Comparison of ENCODE assay signal across 15 cellular contexts in the genomic region with DNA sequence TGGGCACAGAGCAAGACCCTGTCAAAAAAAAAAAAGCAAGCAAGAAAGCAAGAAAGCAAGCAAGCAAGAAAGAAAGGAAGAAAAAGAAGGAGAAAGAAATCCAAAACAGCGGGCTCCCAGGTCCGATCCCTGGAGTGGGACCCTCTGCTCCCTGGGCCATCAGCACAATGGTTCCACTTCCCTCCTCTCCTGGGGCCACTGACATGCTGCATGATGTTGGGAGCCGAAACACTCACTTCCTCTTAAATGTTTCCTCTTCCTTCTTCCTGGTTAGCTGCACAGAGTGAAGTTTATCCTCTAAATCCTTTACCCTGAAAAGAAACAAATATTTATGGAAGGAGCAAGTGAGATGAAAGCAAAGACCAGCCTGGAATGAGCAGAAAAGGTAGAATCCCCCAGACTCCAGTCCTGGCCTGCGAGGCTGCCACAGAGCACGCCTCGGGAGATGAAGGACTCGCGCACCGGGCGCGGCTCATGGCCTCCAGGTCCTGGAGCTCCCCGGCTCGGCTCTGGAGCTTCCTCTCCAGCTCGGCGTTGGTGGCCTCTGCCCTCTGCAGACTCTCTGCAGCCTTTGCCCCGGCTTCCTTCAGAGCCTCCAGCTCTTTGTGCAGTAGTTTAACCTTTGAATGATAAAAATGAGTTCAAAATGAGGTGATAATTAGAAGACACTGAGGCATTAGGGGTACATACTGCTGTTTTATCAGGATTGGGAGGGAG. TPM values are rescaled to one million over a fixed set of nuclear protein-coding genes. Genes with fewer than 3 reads are reported as not detected.
DNase-seq lines count a peak whose midpoint lies in the region; ATAC-seq and TF ChIP-seq lines count a peak whose summit lies in the region.
"Had no signal": no experiment of that assay in that cellular context is flagged by ENCODE, and none has a peak within 500 bp of the region (broad histone marks: within the 10 kb centered on the region; RNA-seq: fewer than 3 reads in every experiment).

No MANE protein-coding gene starts in this region.

- no peaks in the 10 kb centered on the region for H3K27me3 ChIP-seq in BLaER1 treated with 17β-estradiol and CSF1 and Interleukin-3, amounts not matched to agents 10 nM and 100 nM
- H3K27me3 ChIP-seq: gastrocnemius medialis had no signal

- no peak for TF ChIP-seq CTCF in mucosa of descending colon (IDR thresholded peaks at IDR 0.05)

- no peak overlapping the region for H3K4me3 Mint-ChIP-seq in IgD-negative memory B cell
- peak overlapping the region; percentile 77 for H3K4me3 Mint-ChIP-seq in dendritic cell treated with granulocyte-macrophage colony-stimulating factor and Interleukin-4, amounts not matched to agents 40 ng/mL and 50 ng/mL, for 4 days
- H3K4me3 Mint-ChIP-seq: immature natural killer cell had no signal

- H3K4me1 Mint-ChIP-seq in IgD-negative memory B cell, result peaks cover 7 to 15% (median 8%) of the 10 kb centered on the region in 3 donors
- H3K4me1 Mint-ChIP-seq in dendritic cell treated with granulocyte-macrophage colony-stimulating factor and Interleukin-4, amounts not matched to agents 40 ng/mL and 50 ng/mL, for 4 days (ENCODE audit: low read depth), result peaks cover 25% of the 10 kb centered on the region

- H3K9me3 Mint-ChIP-seq in IgD-negative memory B cell, result no peaks in the 10 kb centered on the region
- H3K9me3 Mint-ChIP-seq in dendritic cell treated with granulocyte-macrophage colony-stimulating factor and Interleukin-4, amounts not matched to agents 40 ng/mL and 50 ng/mL, for 4 days, result no peaks in the 10 kb centered on the region
- H3K9me3 Mint-ChIP-seq: immature natural killer cell had no signal

- peak overlapping the region; percentile 44 to 84 (median 69) for H3K4me2 ChIP-seq in BLaER1 treated with 17β-estradiol and CSF1 and Interleukin-3, amounts not matched to agents 10 nM and 100 nM

- ATAC-seq in mucosa of descending colon (peak; percentile 91), HG03469 (IDR thresholded peaks at IDR 0.05; ENCODE audit: unreplicated experiment) (no peak), GM21526 (IDR thresholded peaks at IDR 0.05; ENCODE audit: low FRiP score, unreplicated experiment) (no peak)
- ATAC-seq: gastrocnemius medialis had no signal

- H4K20me1 ChIP-seq in BLaER1 treated with 17β-estradiol and CSF1 and Interleukin-3, amounts not matched to agents 10 nM and 100 nM, result no peaks in the 10 kb centered on the region; a peak in 1 of 22 replicates

- peak overlapping the region in 5 of 11 experiments; percentile 12 to 54 (median 46); a peak in 6 of 22 replicates for H3K9ac ChIP-seq in BLaER1 treated with 17β-estradiol and CSF1 and Interleukin-3, amounts not matched to agents 10 nM and 100 nM

- peak; percentile 76 to 81 (median 77) for DNase-seq in mucosa of descending colon
- DNase-seq in amniotic stem cell (lab: John Stamatoyannopoulos, UW), result no peak
- no peak for DNase-seq in NCI-H1694 treated with DMSO at 0.1 percent for 48 hours (lab: John Stamatoyannopoulos, UW)
- DNase-seq: activated CD4-positive, alpha-beta T cell treated with anti-CD3 and anti-CD28 coated beads for 4 hours; effector CD4-positive, alpha-beta T cell; gastrocnemius medialis; GOT3; immature natural killer cell; stimulated activated naive CD4-positive, alpha-beta T cell had no signal

- H3K27ac Mint-ChIP-seq in IgD-negative memory B cell, result peak overlapping the region in 2 of 3 donors; percentile 53 to 88
- peak overlapping the region; percentile 97 for H3K27ac Mint-ChIP-seq in dendritic cell treated with granulocyte-macrophage colony-stimulating factor and Interleukin-4, amounts not matched to agents 40 ng/mL and 50 ng/mL, for 4 days
- H3K27ac Mint-ChIP-seq: immature natural killer cell had no signal

- H3K36me3 ChIP-seq in BLaER1 treated with 17β-estradiol and CSF1 and Interleukin-3, amounts not matched to agents 10 nM and 100 nM, result peaks cover 21 to 75% (median 48%) of the 10 kb centered on the region in 11 experiments
- H3K36me3 ChIP-seq in mucosa of descending colon (ENCODE audit: low read depth), result no peaks in the 10 kb centered on the region

- peak overlapping the region in 2 of 10 experiments; percentile 33 to 38; a peak in 1 of 20 replicates for H3K4me3 ChIP-seq in BLaER1 treated with 17β-estradiol and CSF1 and Interleukin-3, amounts not matched to agents 10 nM and 100 nM
- no peak overlapping the region for H3K4me3 ChIP-seq in mucosa of descending colon
- H3K4me3 ChIP-seq: gastrocnemius medialis, SK-N-MC had no signal

- no peaks in the 10 kb centered on the region for H3K9me3 ChIP-seq in BLaER1 treated with 17β-estradiol and CSF1 and Interleukin-3, amounts not matched to agents 10 nM and 100 nM (replicated peaks in 1 of 11)
- H3K9me3 ChIP-seq in mucosa of descending colon, result no peaks in the 10 kb centered on the region
- H3K9me3 ChIP-seq: gastrocnemius medialis had no signal

- intact Hi-C loops in dendritic cell treated with granulocyte-macrophage colony-stimulating factor and Interleukin-4, amounts not matched to agents 40 ng/mL and 50 ng/mL, for 4 days (cut with micrococcal nuclease), result no loop called here
- intact Hi-C loops in mucosa of descending colon (cut with DNase I, micrococcal nuclease), result no loop called here

- H3K4me1 ChIP-seq in BLaER1 treated with 17β-estradiol and CSF1 and Interleukin-3, amounts not matched to agents 10 nM and 100 nM, result peaks cover 9 to 24% (median 18%) of the 10 kb centered on the region in 10 experiments
- H3K4me1 ChIP-seq in mucosa of descending colon (ENCODE audit: low read depth), result no peaks in the 10 kb centered on the region
- H3K4me1 ChIP-seq: gastrocnemius medialis had no signal

- peak overlapping the region in 10 of 11 experiments; percentile 39 to 75 (median 64); a peak in 18 of 22 replicates for H3K27ac ChIP-seq in BLaER1 treated with 17β-estradiol and CSF1 and Interleukin-3, amounts not matched to agents 10 nM and 100 nM
- H3K27ac ChIP-seq: gastrocnemius medialis, SK-N-MC had no signal

- peaks cover 8% of the 10 kb centered on the region for H3K36me3 Mint-ChIP-seq in IgD-negative memory B cell
- H3K36me3 Mint-ChIP-seq in dendritic cell treated with granulocyte-macrophage colony-stimulating factor and Interleukin-4, amounts not matched to agents 40 ng/mL and 50 ng/mL, for 4 days (ENCODE audit: low read depth), result peaks cover 44% of the 10 kb centered on the region

- no peaks in the 10 kb centered on the region for H3K27me3 Mint-ChIP-seq in IgD-negative memory B cell
- no peaks in the 10 kb centered on the region for H3K27me3 Mint-ChIP-seq in dendritic cell treated with granulocyte-macrophage colony-stimulating factor and Interleukin-4, amounts not matched to agents 40 ng/mL and 50 ng/mL, for 4 days

RNA-seq across cellular contexts. Expression of gene CCDC57, which starts 19.0 kb away (rescaled TPM):
- 34.1 TPM for polyA plus RNA-seq in IgD-negative memory B cell
- 10 to 100 TPM; 41.3 to 46.3 (median 45.4) TPM for total RNA-seq in mucosa of descending colon

RNA-seq across cellular contexts. Expression of gene SLC16A3, which starts 35.2 kb away (rescaled TPM):
- 3.7 TPM for polyA plus RNA-seq in IgD-negative memory B cell
- total RNA-seq in mucosa of descending colon, result 100 to 1,000 TPM in 2 of 3 donors, 10 to 100 TPM in 1; 41.0 to 150 (median 104) TPM

Comparison
In these comparisons a context has a peak if more than half of its experiments do, and no peak if none do; other contexts are left out.
1. DNase-seq: peak in mucosa of descending colon (3 of 3); none in amniotic stem cell (single experiment) and NCI-H1694 treated with DMSO at 0.1 percent for 48 hours (single experiment).